ENCODE assay signal across 8 cellular contexts in the genomic region with DNA sequence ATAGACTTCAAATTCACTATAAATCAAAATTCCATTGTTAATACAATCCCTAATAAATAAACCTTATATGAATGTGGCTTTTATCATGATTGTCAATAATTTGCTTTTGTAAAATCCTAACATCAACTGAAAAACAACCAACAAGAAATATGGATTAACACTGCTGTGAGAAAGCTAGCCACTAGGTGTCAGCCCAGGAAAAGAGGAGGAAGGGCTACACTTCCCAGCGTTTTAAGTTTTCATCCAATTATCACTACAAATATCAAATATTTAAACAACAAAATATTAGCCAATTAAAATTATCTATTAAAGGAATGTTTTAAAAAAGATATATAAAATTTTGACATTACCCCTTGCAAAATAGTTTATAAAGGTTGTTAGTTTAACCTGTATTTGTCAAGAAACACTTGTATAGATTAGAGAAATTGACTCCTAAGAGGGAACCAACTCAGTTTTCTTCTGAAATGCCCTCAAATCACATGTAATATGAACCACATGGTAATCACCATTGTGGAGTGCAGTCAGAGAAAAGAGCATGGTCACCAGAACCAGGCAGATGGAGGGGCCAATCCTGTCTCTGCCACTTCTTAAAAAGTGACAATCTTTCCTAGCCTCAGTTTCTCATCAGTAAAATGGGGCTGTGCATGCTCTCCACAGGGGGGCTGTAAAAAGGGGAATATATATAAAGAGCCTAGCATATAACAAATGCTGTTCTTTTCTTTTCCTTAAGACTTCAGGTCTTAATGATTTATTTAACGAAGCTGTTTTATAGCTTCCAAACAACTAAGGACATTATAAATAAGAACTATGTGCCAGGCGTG.
A peak's percentile ranks its signal among the peaks of the same experiment; 100 is the strongest.
DNase-seq lines count a peak whose midpoint lies in the region; ATAC-seq, FAIRE-seq and TF ChIP-seq lines count a peak whose summit lies in the region.

No MANE protein-coding gene starts in this region.

- H3K36me3 Mint-ChIP-seq in chondrocyte (ENCODE audit: low read depth), result no peaks in the 10 kb centered on the region

- H3K9me3 Mint-ChIP-seq in chondrocyte (ENCODE audit: low read depth), result no peaks in the 10 kb centered on the region

- FAIRE-seq in GM18507 (lab: Jason Lieb, UNC), result peak; percentile 42

- intact Hi-C loops in lower lobe of right lung (cut with DNase I), result loop anchor here (10.0 kb wide), 1 partner anchor 491 kb away; no protein-coding TSS in a partner anchor

- H3K27ac ChIP-seq in C4-2B (no peak overlapping the region), lower lobe of right lung (no peak overlapping the region)

- no peaks in the 10 kb centered on the region for H3K9me3 ChIP-seq in lower lobe of right lung

- TF ChIP-seq CTCF in C4-2B (conservative IDR thresholded peaks at IDR 0.05) (peak; percentile 96), chondrocyte (IDR thresholded peaks at IDR 0.05) (peak; percentile 99), lower lobe of right lung (IDR thresholded peaks at IDR 0.05) (peak; percentile 81)

- no peak overlapping the region for H3K4me3 Mint-ChIP-seq in chondrocyte (ENCODE audit: unreplicated experiment)

- H3K27ac Mint-ChIP-seq in chondrocyte (ENCODE audit: unreplicated experiment), result no peak overlapping the region

- peak in 1 of 2 donors; percentile 54 for ATAC-seq in lower lobe of right lung
- no peak for ATAC-seq in HG02870 (IDR thresholded peaks at IDR 0.05; ENCODE audit: unreplicated experiment)

- H3K4me1 Mint-ChIP-seq in chondrocyte (ENCODE audit: low read depth), result no peaks in the 10 kb centered on the region

- no peaks in the 10 kb centered on the region for H3K36me3 ChIP-seq in lower lobe of right lung

- no peak overlapping the region for H3K4me3 ChIP-seq in lower lobe of right lung

- H3K27me3 ChIP-seq in lower lobe of right lung (ENCODE audit: low read depth), result no peaks in the 10 kb centered on the region

- H3K27me3 Mint-ChIP-seq in chondrocyte (ENCODE audit: low read depth), result no peaks in the 10 kb centered on the region

- H3K4me1 ChIP-seq in lower lobe of right lung, result no peaks in the 10 kb centered on the region

- peak; percentile 15 for DNase-seq in GM18507 (ENCODE audit: extremely low spot score, insufficient read length, low read depth)
- peak; percentile 45 for DNase-seq in NCI-H774 (lab: John Stamatoyannopoulos, UW)
- no peak for DNase-seq in chondrocyte (ENCODE audit: low spot score)
- no peak for DNase-seq in lower lobe of right lung
- no peak for DNase-seq in ureter (ENCODE audit: low spot score)
- DNase-seq in UCSD-AML1 (lab: John Stamatoyannopoulos, UW; ENCODE audit: unreplicated experiment), result no peak

Comparison
In these comparisons a context has a peak if more than half of its experiments do, and no peak if none do; other contexts are left out.
1. DNase-seq: peak in GM18507 (single experiment) and NCI-H774 (single experiment); none in chondrocyte (single experiment), lower lobe of right lung (single experiment), ureter (single experiment) and UCSD-AML1 (single experiment).
2. Peak in every context shown above with its lines, with median percentiles within 50 percentile points of each other: CTCF ChIP-seq.